ENCODE assay signal across 16 cellular contexts in the genomic region with DNA sequence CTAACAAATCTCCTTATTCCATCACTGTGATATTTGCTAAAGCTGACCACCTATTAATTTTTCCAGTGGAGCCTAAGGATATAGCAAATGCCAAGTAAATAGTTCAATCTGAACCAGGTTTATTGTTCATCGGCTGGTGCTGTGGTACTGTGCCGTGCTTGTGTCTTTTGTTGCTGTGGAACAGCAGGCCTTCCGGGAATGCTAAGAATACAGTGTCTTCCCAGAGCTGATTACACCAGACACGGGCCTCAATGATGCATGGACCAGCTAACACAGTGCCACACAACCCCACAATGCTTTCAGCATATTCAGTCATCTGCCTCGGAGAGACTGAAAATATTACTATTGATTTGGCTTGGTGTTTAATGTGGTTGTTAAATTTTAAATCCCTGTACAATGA.
DNase-seq lines count a peak whose midpoint lies in the region; ATAC-seq lines count a peak whose summit lies in the region.
"Had no signal": no experiment of that assay in that cellular context is flagged by ENCODE, and none has a peak within 500 bp of the region (broad histone marks: within the 10 kb centered on the region; RNA-seq: fewer than 3 reads in every experiment).

No MANE protein-coding gene starts in this region.

- H3K27ac ChIP-seq in caudate nucleus (ENCODE audit: low read depth, low read length) = peak overlapping the region; percentile 26
- no peak overlapping the region for H3K27ac ChIP-seq in CD8-positive, alpha-beta memory T cell (ENCODE audit: low read depth, low read length)
- H3K27ac ChIP-seq: A549 had no signal

- no peaks in the 10 kb centered on the region for H3K27me3 Mint-ChIP-seq in activated T-cell treated with anti-CD3 and anti-CD28 coated beads, Interleukin-2, amount 50 U/mL, for 72 hours (ENCODE audit: low read depth)
- no peaks in the 10 kb centered on the region for H3K27me3 Mint-ChIP-seq in CD8-positive, alpha-beta memory T cell

- H3K27me3 ChIP-seq in CD8-positive, alpha-beta memory T cell (ENCODE audit: insufficient read depth, low read length, poor library complexity, severe bottlenecking) = no peaks in the 10 kb centered on the region

- DNase-seq in caudate nucleus (lab: John Stamatoyannopoulos, UW) (peak in 8 of 61 donors; percentile 2 to 31 (median 6)), head of caudate nucleus (peak in 22 of 42 donors; percentile 6 to 65 (median 29)), pons (ENCODE audit: low spot score) (peak; percentile 74), hepatic stellate cell (ENCODE audit: low spot score) (no peak)
- DNase-seq in activated T-cell treated with anti-CD3 and anti-CD28 coated beads, Interleukin-2, amount 50 U/mL, for 72 hours = no peak
- DNase-seq in CD8-positive, alpha-beta memory T cell = no peak
- DNase-seq: Caco-2; CD8-positive, alpha-beta T cell; DND-41; GDM1; GOT3; HCEC 1CT; HFFc6 had no signal

- intact Hi-C loops in head of caudate nucleus (cut with DNase I) = no loop called here

- H3K4me1 Mint-ChIP-seq in activated T-cell treated with anti-CD3 and anti-CD28 coated beads, Interleukin-2, amount 50 U/mL, for 72 hours (ENCODE audit: low read depth) = no peaks in the 10 kb centered on the region
- H3K4me1 Mint-ChIP-seq in CD8-positive, alpha-beta memory T cell = peaks cover 0 to 10% (median 5%) of the 10 kb centered on the region in 3 donors

- H3K9me3 ChIP-seq in CD8-positive, alpha-beta memory T cell (ENCODE audit: low read length) = no peaks in the 10 kb centered on the region
- H3K9me3 ChIP-seq: A549, Caco-2 had no signal

- POLR2A ChIA-PET in CD8-positive, alpha-beta memory T cell (lab: Charles Lee) = no interaction called here

- H3K36me3 ChIP-seq in CD8-positive, alpha-beta memory T cell (ENCODE audit: insufficient read depth, low read length) = no peaks in the 10 kb centered on the region

- H3K9me3 Mint-ChIP-seq in activated T-cell treated with anti-CD3 and anti-CD28 coated beads, Interleukin-2, amount 50 U/mL, for 72 hours = no peaks in the 10 kb centered on the region
- H3K9me3 Mint-ChIP-seq in CD8-positive, alpha-beta memory T cell = no peaks in the 10 kb centered on the region
- H3K9me3 Mint-ChIP-seq: CD14-positive monocyte; CD8-positive, alpha-beta T cell; HFFc6 had no signal

- H3K4me3 ChIP-seq in CD8-positive, alpha-beta memory T cell (ENCODE audit: low read length) = no peak overlapping the region
- H3K4me3 ChIP-seq: A549 had no signal

- no peaks in the 10 kb centered on the region for H3K4me1 ChIP-seq in CD8-positive, alpha-beta memory T cell (ENCODE audit: insufficient read depth, low read length)
- H3K4me1 ChIP-seq: A549 had no signal

- no peak overlapping the region for H3K4me3 Mint-ChIP-seq in activated T-cell treated with anti-CD3 and anti-CD28 coated beads, Interleukin-2, amount 50 U/mL, for 72 hours
- H3K4me3 Mint-ChIP-seq in CD8-positive, alpha-beta memory T cell = no peak overlapping the region
- H3K4me3 Mint-ChIP-seq: CD14-positive monocyte; CD8-positive, alpha-beta T cell; HFFc6 had no signal

- CTCF ChIA-PET in CD8-positive, alpha-beta memory T cell (lab: Charles Lee) = interaction anchor here (1.4 kb wide), 1 partner anchor 12 kb away, joined by 3 read pairs; no protein-coding TSS in a partner anchor

- H3K36me3 Mint-ChIP-seq in activated T-cell treated with anti-CD3 and anti-CD28 coated beads, Interleukin-2, amount 50 U/mL, for 72 hours (ENCODE audit: insufficient read depth in 2 of 2) = no peaks in the 10 kb centered on the region
- H3K36me3 Mint-ChIP-seq in CD8-positive, alpha-beta memory T cell = peaks cover 0 to 16% (median 2%) of the 10 kb centered on the region in 3 donors

- H3K27ac Mint-ChIP-seq in activated T-cell treated with anti-CD3 and anti-CD28 coated beads, Interleukin-2, amount 50 U/mL, for 72 hours = no peak overlapping the region
- H3K27ac Mint-ChIP-seq in CD8-positive, alpha-beta memory T cell = no peak overlapping the region
- H3K27ac Mint-ChIP-seq: CD14-positive monocyte; CD8-positive, alpha-beta T cell; HFFc6 had no signal

- no peak for ATAC-seq in activated T-cell treated with anti-CD3 and anti-CD28 coated beads, Interleukin-2, amount 50 U/mL, for 72 hours (replicated peaks in 1 of 2)
- ATAC-seq: A549; CD8-positive, alpha-beta T cell; HepG2 had no signal

Comparison
In these comparisons a context has a peak if more than half of its experiments do, and no peak if none do; other contexts are left out.
1. DNase-seq: peak in head of caudate nucleus (22 of 42) and pons (single experiment); none in hepatic stellate cell (single experiment), activated T-cell treated with anti-CD3 and anti-CD28 coated beads, Interleukin-2, amount 50 U/mL, for 72 hours (0 of 2) and CD8-positive, alpha-beta memory T cell (0 of 5).